Comparison of ENCODE assay signal across 21 cellular contexts in the genomic region with DNA sequence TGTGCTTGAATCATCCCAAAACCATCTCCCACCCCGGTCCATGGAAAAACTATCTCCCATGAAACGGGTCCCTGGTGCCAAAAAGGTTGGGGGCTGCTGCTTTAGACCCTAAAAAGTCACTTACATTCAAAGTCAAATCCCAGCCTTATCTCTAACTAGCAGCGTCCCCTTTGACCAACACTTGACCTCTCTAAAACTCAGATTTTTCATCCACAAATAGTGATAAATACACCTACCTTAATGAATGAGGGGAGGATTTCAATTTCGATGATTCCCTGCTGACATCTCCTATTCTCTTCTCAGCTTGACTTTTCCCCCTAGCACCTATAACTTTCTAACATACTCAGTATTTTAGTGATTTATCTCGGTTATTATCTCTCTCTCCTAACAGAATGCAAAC.
"Had no signal": no experiment of that assay in that cellular context is flagged by ENCODE, and none has a peak within 500 bp of the region (broad histone marks: within the 10 kb centered on the region; RNA-seq: fewer than 3 reads in every experiment).

No MANE protein-coding gene starts in this region.

- H3K4me3 Mint-ChIP-seq: activated CD8-positive, alpha-beta T cell treated with anti-CD3 and anti-CD28 coated beads for 36 hours; activated naive CD8-positive, alpha-beta T cell treated with anti-CD3 and anti-CD28 coated beads, Interleukin-2, amount 50 U/mL, for 24 hours; activated T-helper 1 cell treated with anti-CD3 and anti-CD28 coated beads, Interleukin-12 subunit alpha, Interleukin-12 subunit beta, Interleukin-2, Interleukin-4 antibody, amounts not matched to agents 30 ng/mL and 10 ng/mL and 1 ng/mL, durations not matched to agents 14 hours and 24 hours and 36 hours had no signal

- H3K27ac Mint-ChIP-seq: activated CD8-positive, alpha-beta T cell treated with anti-CD3 and anti-CD28 coated beads for 36 hours; activated naive CD8-positive, alpha-beta T cell treated with anti-CD3 and anti-CD28 coated beads, Interleukin-2, amount 50 U/mL, for 24 hours; activated T-helper 1 cell treated with anti-CD3 and anti-CD28 coated beads, Interleukin-12 subunit alpha, Interleukin-12 subunit beta, Interleukin-2, Interleukin-4 antibody, amounts not matched to agents 30 ng/mL and 10 ng/mL and 1 ng/mL, durations not matched to agents 14 hours and 24 hours and 36 hours had no signal

- H3K9me3 ChIP-seq: ascending aorta, body of pancreas, SJSA1 had no signal

- H3K27me3 ChIP-seq: ascending aorta, body of pancreas, SJSA1 had no signal

- H3K27me3 Mint-ChIP-seq: activated CD8-positive, alpha-beta T cell treated with anti-CD3 and anti-CD28 coated beads for 36 hours; activated naive CD8-positive, alpha-beta T cell treated with anti-CD3 and anti-CD28 coated beads, Interleukin-2, amount 50 U/mL, for 24 hours had no signal

- ATAC-seq: activated CD8-positive, alpha-beta T cell treated with anti-CD3 and anti-CD28 coated beads for 36 hours; activated naive CD8-positive, alpha-beta T cell treated with anti-CD3 and anti-CD28 coated beads, Interleukin-2, amount 50 U/mL, for 24 hours; body of pancreas had no signal

- H3K9me3 Mint-ChIP-seq: activated T-helper 1 cell treated with anti-CD3 and anti-CD28 coated beads, Interleukin-12 subunit alpha, Interleukin-12 subunit beta, Interleukin-2, Interleukin-4 antibody, amounts not matched to agents 30 ng/mL and 10 ng/mL and 1 ng/mL, durations not matched to agents 14 hours and 24 hours and 36 hours had no signal

- DNase-seq: activated CD4-positive, alpha-beta T cell treated with anti-CD3 and anti-CD28 coated beads, Interleukin-2, amount 50 U/mL, for 1 hour; activated CD4-positive, CD25-positive, alpha-beta regulatory T cell; activated CD8-positive, alpha-beta memory T cell treated with anti-CD3 and anti-CD28 coated beads, Interleukin-2, amount 50 U/mL, for 4 hours; activated CD8-positive, alpha-beta T cell treated with anti-CD3 and anti-CD28 coated beads for 36 hours; activated effector memory CD4-positive, alpha-beta T cell treated with anti-CD3 and anti-CD28 coated beads, Interleukin-2, amount 50 U/mL, for 16 hours; activated naive CD4-positive, alpha-beta T cell treated with Interleukin-2 at 50 U/mL for 16 hours; activated naive CD8-positive, alpha-beta T cell treated with anti-CD3 and anti-CD28 coated beads, Interleukin-2, amount 50 U/mL, for 24 hours; amniotic stem cell; body of pancreas; Karpas-422; MM.1S; NCI-H1105 treated with DMSO at 0.1 percent for 48 hours; NCI-H187 treated with DMSO at 0.1 percent for 48 hours; NCI-H2081 treated with DMSO at 0.1 percent for 48 hours; NCI-H446; NCI-H524; T-helper 2 cell; T1000 had no signal

- H3K27ac ChIP-seq: ascending aorta, body of pancreas, SJSA1 had no signal
